Comparison of ENCODE assay signal across 15 cellular contexts in genomic region chr19:55626350-55626749, GRCh38. TPM values are rescaled to one million over a fixed set of nuclear protein-coding genes. Genes with fewer than 3 reads are reported as not detected.
DNase-seq lines count a peak whose midpoint lies in the region; ATAC-seq and TF ChIP-seq lines count a peak whose summit lies in the region.
"Had no signal": no experiment of that assay in that cellular context is flagged by ENCODE, and none has a peak within 500 bp of the region (broad histone marks: within the 10 kb centered on the region; RNA-seq: fewer than 3 reads in every experiment).

No MANE protein-coding gene starts in this region.

- peak overlapping the region in 1 of 2 donors; percentile 10 for H3K27ac Mint-ChIP-seq in natural killer cell treated with Interleukin-12 subunit alpha and Interleukin-12 subunit beta and Interleukin-15 and Interleukin-18, amount 100 ng/mL, for 72 hours
- H3K27ac Mint-ChIP-seq: endodermal cell had no signal

- intact Hi-C loops in testis (cut with DNase I; ENCODE audit: low total_unique reads) = no loop called here
- intact Hi-C loops in adrenal gland (cut with DNase I) = no loop called here
- intact Hi-C loops in left colon (cut with DNase I, micrococcal nuclease) = no loop called here

- H3K4me3 Mint-ChIP-seq in natural killer cell treated with Interleukin-12 subunit alpha and Interleukin-12 subunit beta and Interleukin-15 and Interleukin-18, amount 100 ng/mL, for 72 hours = peak overlapping the region; percentile 39
- H3K4me3 Mint-ChIP-seq: endodermal cell had no signal

- WGBS in testis, 2 donors = 93 to 96% methylated on average over 11 of the region's 11 CpGs
- WGBS in adrenal gland, 4 donors = 87 to 92% (median 89%) methylated on average over 11 of the region's 11 CpGs

- H3K4me1 ChIP-seq in testis (peaks cover 20% of the 10 kb centered on the region), adrenal gland (replicated peaks in 1 of 2) (peaks cover 0 to 21% of the 10 kb centered on the region in 2 donors)
- H3K4me1 ChIP-seq: SJCRH30 had no signal

- H3K27ac ChIP-seq in testis (no peak overlapping the region), adrenal gland (no peak overlapping the region)
- H3K27ac ChIP-seq: gastroesophageal sphincter, SJCRH30 had no signal

- H3K9me3 Mint-ChIP-seq in natural killer cell treated with Interleukin-12 subunit alpha and Interleukin-12 subunit beta and Interleukin-15 and Interleukin-18, amount 100 ng/mL, for 72 hours = no peaks in the 10 kb centered on the region
- H3K9me3 Mint-ChIP-seq: endodermal cell had no signal

- H3K36me3 ChIP-seq in testis (ENCODE audit: low read depth, missing control alignments) (no peaks in the 10 kb centered on the region), adrenal gland (replicated peaks in 1 of 2) (peaks cover 0 to 4% of the 10 kb centered on the region in 2 donors)
- H3K36me3 ChIP-seq: SJCRH30 had no signal

- H3K27me3 Mint-ChIP-seq in natural killer cell treated with Interleukin-12 subunit alpha and Interleukin-12 subunit beta and Interleukin-15 and Interleukin-18, amount 100 ng/mL, for 72 hours = peaks cover 0 to 3% of the 10 kb centered on the region in 2 donors

- no peaks in the 10 kb centered on the region for H3K36me3 Mint-ChIP-seq in natural killer cell treated with Interleukin-12 subunit alpha and Interleukin-12 subunit beta and Interleukin-15 and Interleukin-18, amount 100 ng/mL, for 72 hours

- ATAC-seq in natural killer cell treated with Interleukin-12 subunit alpha and Interleukin-12 subunit beta and Interleukin-15 and Interleukin-18, amount 100 ng/mL, for 72 hours = peak in 1 of 2 donors; percentile 31
- ATAC-seq in left colon (no peak), HG02763 (IDR thresholded peaks at IDR 0.05; ENCODE audit: unreplicated experiment) (no peak)
- ATAC-seq: gastroesophageal sphincter, mucosa of descending colon had no signal

- H3K27me3 ChIP-seq in testis (no peaks in the 10 kb centered on the region), adrenal gland (no peaks in the 10 kb centered on the region)
- H3K27me3 ChIP-seq: gastroesophageal sphincter, SJCRH30 had no signal

- DNase-seq in GM12864 (ENCODE audit: low read depth) (peak; percentile 58), T-helper 9 cell (peak; percentile 42), testis (no peak), adrenal gland (no peak), left colon (no peak)
- DNase-seq in activated effector memory CD4-positive, alpha-beta T cell treated with Interleukin-2 at 50 U/mL for 16 hours = peak; percentile 39
- no peak for DNase-seq in natural killer cell treated with Interleukin-12 subunit alpha and Interleukin-12 subunit beta and Interleukin-15 and Interleukin-18, amount 100 ng/mL, for 72 hours (ENCODE audit: low spot score)
- DNase-seq: endodermal cell; Kasumi-1; NCI-H2029 treated with DMSO at 0.1 percent for 48 hours; NK-92 treated with Interleukin-12 subunit alpha and Interleukin-12 subunit beta, amount 100 ng/mL, for 24 hours; SJCRH30 had no signal

- TF ChIP-seq CTCF in GM12864 (IDR thresholded peaks at IDR 0.05; ENCODE audit: low read depth, low read length, missing control alignments) = no peak
- no peak for TF ChIP-seq CTCF in testis (IDR thresholded peaks at IDR 0.05)
- TF ChIP-seq CTCF in adrenal gland (IDR thresholded peaks at IDR 0.05) = no peak

- no peak overlapping the region for H3K4me3 ChIP-seq in GM12864 (ENCODE audit: low read depth, low read length)
- H3K4me3 ChIP-seq in testis = no peak overlapping the region
- H3K4me3 ChIP-seq in adrenal gland = no peak overlapping the region
- H3K4me3 ChIP-seq: gastroesophageal sphincter, mucosa of descending colon, SJCRH30 had no signal

- TF ChIP-seq POLR2A in testis (IDR thresholded peaks at IDR 0.05) (no peak), adrenal gland (IDR thresholded peaks at IDR 0.05) (no peak)

- peaks cover 20 to 27% of the 10 kb centered on the region in 2 donors for H3K4me1 Mint-ChIP-seq in natural killer cell treated with Interleukin-12 subunit alpha and Interleukin-12 subunit beta and Interleukin-15 and Interleukin-18, amount 100 ng/mL, for 72 hours (ENCODE audit: low read depth in 2 of 2)

- H3K9me3 ChIP-seq in testis = no peaks in the 10 kb centered on the region
- no peaks in the 10 kb centered on the region for H3K9me3 ChIP-seq in adrenal gland (replicated peaks in 1 of 3)
- H3K9me3 ChIP-seq: gastroesophageal sphincter, mucosa of descending colon, SJCRH30 had no signal

RNA-seq across cellular contexts. Expression of gene ZNF784, which starts 2.0 kb away (rescaled TPM):
- 1 to 10 TPM; 2.6 to 4.5 TPM for total RNA-seq in natural killer cell treated with Interleukin-12 subunit alpha and Interleukin-12 subunit beta and Interleukin-15 and Interleukin-18, amount 100 ng/mL, for 72 hours
- total RNA-seq in testis = 10 to 100 TPM; 10.3 to 13.0 TPM
- polyA plus RNA-seq in testis (ENCODE audit: insufficient read depth, low read depth, low replicate concordance) = 6.6 TPM
- 10 to 100 TPM in 3 of 8 donors, 1 to 10 TPM in 5; 8.3 to 16.3 (median 9.8) TPM for total RNA-seq in adrenal gland
- 10 to 100 TPM in 1 of 3 donors, 1 to 10 TPM in 2; 3.5 to 13.6 (median 8.3) TPM for polyA plus RNA-seq in adrenal gland
- 10 to 100 TPM in 1 of 2 donors, 1 to 10 TPM in 1; 8.6 to 11.6 TPM for total RNA-seq in left colon

RNA-seq across cellular contexts. Expression of gene ZNF580, which starts 14.5 kb away (rescaled TPM):
- total RNA-seq in natural killer cell treated with Interleukin-12 subunit alpha and Interleukin-12 subunit beta and Interleukin-15 and Interleukin-18, amount 100 ng/mL, for 72 hours = 10 to 100 TPM; 35.7 to 39.5 TPM
- total RNA-seq in testis = 10 to 100 TPM; 37.6 to 38.0 TPM
- 21.7 TPM for polyA plus RNA-seq in testis (ENCODE audit: insufficient read depth, low read depth, low replicate concordance)
- total RNA-seq in adrenal gland = 10 to 100 TPM; 23.3 to 68.7 (median 46.0) TPM
- 100 to 1,000 TPM in 1 of 3 donors, 10 to 100 TPM in 2; 16.6 to 101 (median 97.5) TPM for polyA plus RNA-seq in adrenal gland
- total RNA-seq in left colon = 10 to 100 TPM; 22.5 to 23.3 TPM

RNA-seq across cellular contexts. Expression of gene ZNF581, which starts 17.1 kb away (rescaled TPM):
- total RNA-seq in natural killer cell treated with Interleukin-12 subunit alpha and Interleukin-12 subunit beta and Interleukin-15 and Interleukin-18, amount 100 ng/mL, for 72 hours = 10 to 100 TPM; 15.1 to 27.6 TPM
- total RNA-seq in testis (10 to 100 TPM; 17.3 to 31.2 TPM), adrenal gland (10 to 100 TPM; 16.8 to 55.7 (median 23.7) TPM), left colon (10 to 100 TPM; 15.2 to 18.7 TPM)
- polyA plus RNA-seq in testis (ENCODE audit: insufficient read depth, low read depth, low replicate concordance) (18.4 TPM), adrenal gland (10 to 100 TPM in 2 of 3 donors, 1 to 10 TPM in 1; 8.7 to 23.3 (median 22.4) TPM)

RNA-seq across cellular contexts. Expression of gene ZNF865, which starts 20.9 kb away (rescaled TPM):
- 10 to 100 TPM; 15.4 to 20.7 TPM for total RNA-seq in natural killer cell treated with Interleukin-12 subunit alpha and Interleukin-12 subunit beta and Interleukin-15 and Interleukin-18, amount 100 ng/mL, for 72 hours
- total RNA-seq in testis (10 to 100 TPM; 12.2 to 14.5 TPM), adrenal gland (10 to 100 TPM in 5 of 8 donors, 1 to 10 TPM in 3; 5.3 to 19.6 (median 10.6) TPM), left colon (10 to 100 TPM; 13.0 to 13.6 TPM)
- polyA plus RNA-seq in testis (ENCODE audit: insufficient read depth, low read depth, low replicate concordance) (4.7 TPM), adrenal gland (10 to 100 TPM in 2 of 3 donors, 1 to 10 TPM in 1; 2.0 to 24.7 (median 11.7) TPM)

RNA-seq across cellular contexts. Expression of gene CCDC106, which starts 21.7 kb away (rescaled TPM):
- 1 to 10 TPM; 1.9 to 3.3 TPM for total RNA-seq in natural killer cell treated with Interleukin-12 subunit alpha and Interleukin-12 subunit beta and Interleukin-15 and Interleukin-18, amount 100 ng/mL, for 72 hours
- total RNA-seq in testis (10 to 100 TPM; 57.0 to 84.9 TPM), adrenal gland (10 to 100 TPM; 22.1 to 42.8 (median 27.9) TPM), left colon (1 to 10 TPM; 6.2 to 6.7 TPM)
- polyA plus RNA-seq in testis (ENCODE audit: insufficient read depth, low read depth, low replicate concordance) (34.5 TPM), adrenal gland (10 to 100 TPM; 14.8 to 63.8 (median 42.8) TPM)

Comparison
In these comparisons a context has a peak if more than half of its experiments do, and no peak if none do; other contexts are left out.
1. DNase-seq: peak in GM12864 (single experiment), T-helper 9 cell (single experiment) and activated effector memory CD4-positive, alpha-beta T cell treated with Interleukin-2 at 50 U/mL for 16 hours (single experiment); none in natural killer cell treated with Interleukin-12 subunit alpha and Interleukin-12 subunit beta and Interleukin-15 and Interleukin-18, amount 100 ng/mL, for 72 hours (single experiment), testis (single experiment), adrenal gland (0 of 7) and left colon (0 of 2).